10 cellular contexts compared by ENCODE assay signal in genomic region chr4:151676301-151676700, GRCh38.
A peak's percentile ranks its signal among the peaks of the same experiment; 100 is the strongest.
DNase-seq lines count a peak whose midpoint lies in the region; ATAC-seq and TF ChIP-seq lines count a peak whose summit lies in the region.
"Had no signal": no experiment of that assay in that cellular context is flagged by ENCODE, and none has a peak within 500 bp of the region (broad histone marks: within the 10 kb centered on the region; RNA-seq: fewer than 3 reads in every experiment).

No MANE protein-coding gene starts in this region.

- DNase-seq in NCI-H2107 treated with DMSO at 0.1 percent for 48 hours (lab: John Stamatoyannopoulos, UW; ENCODE audit: unreplicated experiment) (peak; percentile 3), NCI-H2107 (lab: John Stamatoyannopoulos, UW) (no peak), SJCRH30 (peak; percentile 69 to 84), fibroblast of pulmonary artery (ENCODE audit: low read depth) (peak; percentile 74), superior temporal gyrus (ENCODE audit: extremely low spot score) (peak; percentile 53), GM20000 (ENCODE audit: low spot score) (no peak)
- no peak for DNase-seq in naive thymus-derived CD8-positive, alpha-beta T cell
- DNase-seq: T-helper 1 cell had no signal

- H3K27me3 ChIP-seq in SJCRH30 = no peaks in the 10 kb centered on the region

- TF ChIP-seq CTCF in fibroblast of pulmonary artery (IDR thresholded peaks at IDR 0.05; ENCODE audit: low read length, missing control alignments) = no peak
- no peak for TF ChIP-seq CTCF in GM20000 (IDR thresholded peaks at IDR 0.05; ENCODE audit: extremely low read depth, missing control alignments)

- H3K9me3 ChIP-seq in SJCRH30 (replicated peaks) = no peaks in the 10 kb centered on the region

- peaks cover 26% of the 10 kb centered on the region for H3K4me1 ChIP-seq in SJCRH30

- H3K36me3 Mint-ChIP-seq in naive thymus-derived CD8-positive, alpha-beta T cell = peaks cover 0 to 29% (median 17%) of the 10 kb centered on the region in 3 donors

- ATAC-seq in naive thymus-derived CD8-positive, alpha-beta T cell = no peak
- no peak for ATAC-seq in HG03108 (IDR thresholded peaks at IDR 0.05; ENCODE audit: unreplicated experiment)

- H3K27ac ChIP-seq in SJCRH30 = peak overlapping the region; percentile 89

- H3K4me3 Mint-ChIP-seq in naive thymus-derived CD8-positive, alpha-beta T cell = no peak overlapping the region

- H3K9me3 Mint-ChIP-seq in naive thymus-derived CD8-positive, alpha-beta T cell = no peaks in the 10 kb centered on the region

- H3K4me1 Mint-ChIP-seq in naive thymus-derived CD8-positive, alpha-beta T cell = no peaks in the 10 kb centered on the region

- POLR2A ChIA-PET in naive thymus-derived CD8-positive, alpha-beta T cell (lab: Charles Lee) = no interaction called here

- H3K27ac Mint-ChIP-seq in naive thymus-derived CD8-positive, alpha-beta T cell = no peak overlapping the region

- peak overlapping the region; percentile 53 for H3K4me3 ChIP-seq in SJCRH30
- no peak overlapping the region for H3K4me3 ChIP-seq in fibroblast of pulmonary artery (replicated peaks; ENCODE audit: low read depth, low read length)
- H3K4me3 ChIP-seq: lung had no signal

- no peaks in the 10 kb centered on the region for H3K36me3 ChIP-seq in SJCRH30

- no peaks in the 10 kb centered on the region for H3K27me3 Mint-ChIP-seq in naive thymus-derived CD8-positive, alpha-beta T cell

Comparison
In these comparisons a context has a peak if more than half of its experiments do, and no peak if none do; other contexts are left out.
1. DNase-seq: peak in NCI-H2107 treated with DMSO at 0.1 percent for 48 hours (single experiment), SJCRH30 (2 of 2), fibroblast of pulmonary artery (single experiment) and superior temporal gyrus (single experiment); none in NCI-H2107 (single experiment), naive thymus-derived CD8-positive, alpha-beta T cell (0 of 10) and GM20000 (single experiment).